ENCODE assay signal across 1 cellular context in the genomic region with DNA sequence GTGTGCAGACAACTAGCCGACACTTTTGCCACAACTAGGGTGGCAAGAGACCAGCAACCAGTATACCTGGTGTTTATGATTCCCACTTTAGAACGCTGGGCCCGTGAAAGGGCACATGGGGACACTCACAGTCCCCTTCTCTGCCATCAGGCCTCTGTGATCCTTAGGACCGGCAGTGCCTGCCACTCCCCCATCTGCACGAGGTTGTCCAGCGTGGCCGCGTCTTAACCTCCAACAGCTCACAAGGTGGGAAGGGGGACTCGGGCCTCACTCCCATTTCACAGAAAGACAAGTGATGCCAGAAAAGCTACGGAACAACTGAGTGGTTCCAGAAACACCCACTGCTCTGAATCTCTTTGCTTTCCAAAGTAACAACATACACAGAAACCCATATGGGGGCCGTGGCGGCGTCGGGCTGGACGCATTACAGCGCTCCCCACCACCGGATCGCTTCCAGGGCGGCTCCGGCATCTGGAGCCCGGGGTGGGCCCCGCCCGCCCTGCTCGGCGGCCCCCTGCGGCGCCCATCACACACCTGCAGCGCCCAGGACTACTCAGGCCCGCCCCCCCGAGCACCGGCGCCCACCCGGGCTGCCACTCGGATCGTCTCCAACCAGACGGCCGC.
A peak's percentile ranks its signal among the peaks of the same experiment; 100 is the strongest.
TF ChIP-seq lines count a peak whose summit lies in the region.

No MANE protein-coding gene starts in this region.

TF ChIP-seq in HepG2, 621 proteins besides CTCF, POLR2A, EP300 and RAD21 (continued from another document):
- TF ChIP-seq, protein P1, sequence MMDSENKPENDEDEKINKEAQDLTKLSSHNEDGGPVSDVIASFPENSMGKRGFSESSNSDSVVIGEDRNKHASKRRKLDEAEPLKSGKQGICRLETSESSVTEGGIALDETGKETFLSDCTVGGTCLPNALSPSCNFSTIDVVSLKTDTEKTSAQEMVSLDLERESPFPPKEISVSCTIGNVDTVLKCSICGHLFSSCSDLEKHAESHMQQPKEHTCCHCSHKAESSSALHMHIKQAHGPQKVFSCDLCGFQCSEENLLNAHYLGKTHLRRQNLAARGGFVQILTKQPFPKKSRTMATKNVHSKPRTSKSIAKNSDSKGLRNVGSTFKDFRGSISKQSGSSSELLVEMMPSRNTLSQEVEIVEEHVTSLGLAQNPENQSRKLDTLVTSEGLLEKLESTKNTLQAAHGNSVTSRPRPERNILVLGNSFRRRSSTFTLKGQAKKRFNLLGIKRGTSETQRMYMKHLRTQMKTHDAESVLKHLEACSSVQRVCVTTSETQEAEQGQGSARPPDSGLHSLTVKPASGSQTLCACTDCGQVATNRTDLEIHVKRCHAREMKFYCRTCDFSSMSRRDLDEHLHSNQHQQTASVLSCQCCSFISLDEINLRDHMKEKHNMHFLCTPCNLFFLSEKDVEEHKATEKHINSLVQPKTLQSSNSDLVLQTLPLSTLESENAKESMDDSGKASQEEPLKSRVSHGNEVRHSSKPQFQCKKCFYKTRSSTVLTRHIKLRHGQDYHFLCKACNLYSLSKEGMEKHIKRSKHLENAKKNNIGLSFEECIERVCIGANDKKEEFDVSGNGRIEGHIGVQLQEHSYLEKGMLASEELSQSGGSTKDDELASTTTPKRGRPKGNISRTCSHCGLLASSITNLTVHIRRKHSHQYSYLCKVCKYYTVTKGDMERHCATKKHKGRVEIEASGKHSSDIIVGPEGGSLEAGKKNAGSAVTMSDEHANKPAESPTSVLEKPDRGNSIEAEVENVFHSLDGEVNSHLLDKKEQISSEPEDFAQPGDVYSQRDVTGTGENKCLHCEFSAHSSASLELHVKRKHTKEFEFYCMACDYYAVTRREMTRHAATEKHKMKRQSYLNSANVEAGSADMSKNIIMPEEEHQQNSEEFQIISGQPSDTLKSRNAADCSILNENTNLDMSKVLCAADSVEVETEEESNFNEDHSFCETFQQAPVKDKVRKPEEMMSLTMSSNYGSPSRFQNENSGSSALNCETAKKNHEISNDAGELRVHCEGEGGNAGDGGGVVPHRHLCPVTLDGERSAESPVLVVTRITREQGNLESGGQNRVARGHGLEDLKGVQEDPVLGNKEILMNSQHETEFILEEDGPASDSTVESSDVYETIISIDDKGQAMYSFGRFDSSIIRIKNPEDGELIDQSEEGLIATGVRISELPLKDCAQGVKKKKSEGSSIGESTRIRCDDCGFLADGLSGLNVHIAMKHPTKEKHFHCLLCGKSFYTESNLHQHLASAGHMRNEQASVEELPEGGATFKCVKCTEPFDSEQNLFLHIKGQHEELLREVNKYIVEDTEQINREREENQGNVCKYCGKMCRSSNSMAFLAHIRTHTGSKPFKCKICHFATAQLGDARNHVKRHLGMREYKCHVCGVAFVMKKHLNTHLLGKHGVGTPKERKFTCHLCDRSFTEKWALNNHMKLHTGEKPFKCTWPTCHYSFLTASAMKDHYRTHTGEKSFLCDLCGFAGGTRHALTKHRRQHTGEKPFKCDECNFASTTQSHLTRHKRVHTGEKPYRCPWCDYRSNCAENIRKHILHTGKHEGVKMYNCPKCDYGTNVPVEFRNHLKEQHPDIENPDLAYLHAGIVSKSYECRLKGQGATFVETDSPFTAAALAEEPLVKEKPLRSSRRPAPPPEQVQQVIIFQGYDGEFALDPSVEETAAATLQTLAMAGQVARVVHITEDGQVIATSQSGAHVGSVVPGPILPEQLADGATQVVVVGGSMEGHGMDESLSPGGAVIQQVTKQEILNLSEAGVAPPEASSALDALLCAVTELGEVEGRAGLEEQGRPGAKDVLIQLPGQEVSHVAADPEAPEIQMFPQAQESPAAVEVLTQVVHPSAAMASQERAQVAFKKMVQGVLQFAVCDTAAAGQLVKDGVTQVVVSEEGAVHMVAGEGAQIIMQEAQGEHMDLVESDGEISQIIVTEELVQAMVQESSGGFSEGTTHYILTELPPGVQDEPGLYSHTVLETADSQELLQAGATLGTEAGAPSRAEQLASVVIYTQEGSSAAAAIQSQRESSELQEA (CRISPR knock-in tag; IDR thresholded peaks at IDR 0.05; ENCODE audit: not compliant biosample characterization), result peak; percentile 45
- TF ChIP-seq MEF2D (CRISPR knock-in tag; IDR thresholded peaks at IDR 0.05), result 0 out of 2 replicates have a peak, but pooled peaks have one; percentile 11
- 0 out of 2 replicates have a peak, but pooled peaks have one; percentile 21 for TF ChIP-seq ZNF605 (CRISPR knock-in tag; IDR thresholded peaks at IDR 0.05)
- TF ChIP-seq ZNF703 (CRISPR knock-in tag; IDR thresholded peaks at IDR 0.05; ENCODE audit: borderline replicate concordance), result no peak
- TF ChIP-seq, protein P2, sequence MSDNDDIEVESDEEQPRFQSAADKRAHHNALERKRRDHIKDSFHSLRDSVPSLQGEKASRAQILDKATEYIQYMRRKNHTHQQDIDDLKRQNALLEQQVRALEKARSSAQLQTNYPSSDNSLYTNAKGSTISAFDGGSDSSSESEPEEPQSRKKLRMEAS (IDR thresholded peaks at IDR 0.05), result peak; percentile 39; the same call in 1 of the 2 replicates
- 0 out of 2 replicates have a peak, but pooled peaks have one; percentile 18 for TF ChIP-seq ZSCAN25 (CRISPR knock-in tag; IDR thresholded peaks at IDR 0.05)
- TF ChIP-seq, protein P3, sequence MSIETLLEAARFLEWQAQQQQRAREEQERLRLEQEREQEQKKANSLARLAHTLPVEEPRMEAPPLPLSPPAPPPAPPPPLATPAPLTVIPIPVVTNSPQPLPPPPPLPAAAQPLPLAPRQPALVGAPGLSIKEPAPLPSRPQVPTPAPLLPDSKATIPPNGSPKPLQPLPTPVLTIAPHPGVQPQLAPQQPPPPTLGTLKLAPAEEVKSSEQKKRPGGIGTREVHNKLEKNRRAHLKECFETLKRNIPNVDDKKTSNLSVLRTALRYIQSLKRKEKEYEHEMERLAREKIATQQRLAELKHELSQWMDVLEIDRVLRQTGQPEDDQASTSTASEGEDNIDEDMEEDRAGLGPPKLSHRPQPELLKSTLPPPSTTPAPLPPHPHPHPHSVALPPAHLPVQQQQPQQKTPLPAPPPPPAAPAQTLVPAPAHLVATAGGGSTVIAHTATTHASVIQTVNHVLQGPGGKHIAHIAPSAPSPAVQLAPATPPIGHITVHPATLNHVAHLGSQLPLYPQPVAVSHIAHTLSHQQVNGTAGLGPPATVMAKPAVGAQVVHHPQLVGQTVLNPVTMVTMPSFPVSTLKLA (IDR thresholded peaks at IDR 0.05), result no peak
- TF ChIP-seq ZNF274 (CRISPR knock-in tag; IDR thresholded peaks at IDR 0.05), result no peak
- 0 out of 2 replicates have a peak, but pooled peaks have one; percentile 34 for TF ChIP-seq ZNF879 (CRISPR knock-in tag; IDR thresholded peaks at IDR 0.05)
- TF ChIP-seq SAFB2 (CRISPR knock-in tag; IDR thresholded peaks at IDR 0.05; ENCODE audit: borderline replicate concordance, low read depth), result no peak
- peak; percentile 38; the same call in 1 of the 2 replicates for TF ChIP-seq MEIS1 (CRISPR knock-in tag; IDR thresholded peaks at IDR 0.05; ENCODE audit: borderline replicate concordance)
- peak; percentile 15 for TF ChIP-seq ZNF883 (CRISPR knock-in tag; IDR thresholded peaks at IDR 0.05; ENCODE audit: not compliant biosample characterization)
- TF ChIP-seq, protein P4, sequence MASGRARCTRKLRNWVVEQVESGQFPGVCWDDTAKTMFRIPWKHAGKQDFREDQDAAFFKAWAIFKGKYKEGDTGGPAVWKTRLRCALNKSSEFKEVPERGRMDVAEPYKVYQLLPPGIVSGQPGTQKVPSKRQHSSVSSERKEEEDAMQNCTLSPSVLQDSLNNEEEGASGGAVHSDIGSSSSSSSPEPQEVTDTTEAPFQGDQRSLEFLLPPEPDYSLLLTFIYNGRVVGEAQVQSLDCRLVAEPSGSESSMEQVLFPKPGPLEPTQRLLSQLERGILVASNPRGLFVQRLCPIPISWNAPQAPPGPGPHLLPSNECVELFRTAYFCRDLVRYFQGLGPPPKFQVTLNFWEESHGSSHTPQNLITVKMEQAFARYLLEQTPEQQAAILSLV (CRISPR knock-in tag; IDR thresholded peaks at IDR 0.05; ENCODE audit: borderline replicate concordance), result peak; percentile 65; the same call in 1 of the 2 replicates
- TF ChIP-seq SIX4 (CRISPR knock-in tag; IDR thresholded peaks at IDR 0.05), result no peak
- 0 out of 2 replicates have a peak, but pooled peaks have one; percentile 8 for TF ChIP-seq HOXA9 (CRISPR knock-in tag; IDR thresholded peaks at IDR 0.05; ENCODE audit: borderline replicate concordance)
- TF ChIP-seq ZKSCAN5 (CRISPR knock-in tag; IDR thresholded peaks at IDR 0.05), result no peak
- TF ChIP-seq, protein P5, sequence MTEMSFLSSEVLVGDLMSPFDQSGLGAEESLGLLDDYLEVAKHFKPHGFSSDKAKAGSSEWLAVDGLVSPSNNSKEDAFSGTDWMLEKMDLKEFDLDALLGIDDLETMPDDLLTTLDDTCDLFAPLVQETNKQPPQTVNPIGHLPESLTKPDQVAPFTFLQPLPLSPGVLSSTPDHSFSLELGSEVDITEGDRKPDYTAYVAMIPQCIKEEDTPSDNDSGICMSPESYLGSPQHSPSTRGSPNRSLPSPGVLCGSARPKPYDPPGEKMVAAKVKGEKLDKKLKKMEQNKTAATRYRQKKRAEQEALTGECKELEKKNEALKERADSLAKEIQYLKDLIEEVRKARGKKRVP (CRISPR knock-in tag; IDR thresholded peaks at IDR 0.05), result 0 out of 4 replicates have a peak, but pooled peaks of 1 of the 2 experiments have one; percentile 13
- 0 out of 2 replicates have a peak, but pooled peaks have one; percentile 1 for TF ChIP-seq TP53 (CRISPR knock-in tag; conservative IDR thresholded peaks at IDR 0.05)
- TF ChIP-seq TBX2 (CRISPR knock-in tag; IDR thresholded peaks at IDR 0.05; ENCODE audit: borderline replicate concordance), result 0 out of 2 replicates have a peak, but pooled peaks have one; percentile 23
- TF ChIP-seq, protein P6, sequence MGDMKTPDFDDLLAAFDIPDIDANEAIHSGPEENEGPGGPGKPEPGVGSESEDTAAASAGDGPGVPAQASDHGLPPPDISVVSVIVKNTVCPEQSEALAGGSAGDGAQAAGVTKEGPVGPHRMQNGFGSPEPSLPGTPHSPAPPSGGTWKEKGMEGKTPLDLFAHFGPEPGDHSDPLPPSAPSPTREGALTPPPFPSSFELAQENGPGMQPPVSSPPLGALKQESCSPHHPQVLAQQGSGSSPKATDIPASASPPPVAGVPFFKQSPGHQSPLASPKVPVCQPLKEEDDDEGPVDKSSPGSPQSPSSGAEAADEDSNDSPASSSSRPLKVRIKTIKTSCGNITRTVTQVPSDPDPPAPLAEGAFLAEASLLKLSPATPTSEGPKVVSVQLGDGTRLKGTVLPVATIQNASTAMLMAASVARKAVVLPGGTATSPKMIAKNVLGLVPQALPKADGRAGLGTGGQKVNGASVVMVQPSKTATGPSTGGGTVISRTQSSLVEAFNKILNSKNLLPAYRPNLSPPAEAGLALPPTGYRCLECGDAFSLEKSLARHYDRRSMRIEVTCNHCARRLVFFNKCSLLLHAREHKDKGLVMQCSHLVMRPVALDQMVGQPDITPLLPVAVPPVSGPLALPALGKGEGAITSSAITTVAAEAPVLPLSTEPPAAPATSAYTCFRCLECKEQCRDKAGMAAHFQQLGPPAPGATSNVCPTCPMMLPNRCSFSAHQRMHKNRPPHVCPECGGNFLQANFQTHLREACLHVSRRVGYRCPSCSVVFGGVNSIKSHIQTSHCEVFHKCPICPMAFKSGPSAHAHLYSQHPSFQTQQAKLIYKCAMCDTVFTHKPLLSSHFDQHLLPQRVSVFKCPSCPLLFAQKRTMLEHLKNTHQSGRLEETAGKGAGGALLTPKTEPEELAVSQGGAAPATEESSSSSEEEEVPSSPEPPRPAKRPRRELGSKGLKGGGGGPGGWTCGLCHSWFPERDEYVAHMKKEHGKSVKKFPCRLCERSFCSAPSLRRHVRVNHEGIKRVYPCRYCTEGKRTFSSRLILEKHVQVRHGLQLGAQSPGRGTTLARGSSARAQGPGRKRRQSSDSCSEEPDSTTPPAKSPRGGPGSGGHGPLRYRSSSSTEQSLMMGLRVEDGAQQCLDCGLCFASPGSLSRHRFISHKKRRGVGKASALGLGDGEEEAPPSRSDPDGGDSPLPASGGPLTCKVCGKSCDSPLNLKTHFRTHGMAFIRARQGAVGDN (CRISPR knock-in tag; IDR thresholded peaks at IDR 0.05), result peak; percentile 53; the same call in 1 of the 2 replicates
TF ChIP-seq in HepG2: peak in this region for 17.
